In genomic region chrX:129433461-129433860, GRCh38 we compare ENCODE assay signal across 18 cellular contexts.
A peak's percentile ranks its signal among the peaks of the same experiment; 100 is the strongest.
DNase-seq lines count a peak whose midpoint lies in the region; ATAC-seq, FAIRE-seq and TF ChIP-seq lines count a peak whose summit lies in the region.
"Had no signal": no experiment of that assay in that cellular context is flagged by ENCODE, and none has a peak within 500 bp of the region (broad histone marks: within the 10 kb centered on the region; RNA-seq: fewer than 3 reads in every experiment).

No MANE protein-coding gene starts in this region.

- no peaks in the 10 kb centered on the region for H3K27me3 ChIP-seq in HepG2 (ENCODE audit: control insufficient read depth in 1 of 2, insufficient read depth in 2 of 2, low read length in 2 of 2)

- H4K20me1 ChIP-seq in HepG2 (ENCODE audit: insufficient read depth, low read length) = peaks cover 4% of the 10 kb centered on the region; the same call in 1 of the 2 replicates

- H2AFZ ChIP-seq in HepG2 (ENCODE audit: low read length) = no peak overlapping the region
- H2AFZ ChIP-seq: GM23248 had no signal

- WGBS in HepG2 (ENCODE audit: low lambda C conversion rate) = 45% methylated on average over 2 of the region's 2 CpGs

- H3K9me3 ChIP-seq in HepG2 (ENCODE audit: low read length) = no peaks in the 10 kb centered on the region
- H3K9me3 ChIP-seq: A549, HAP-1 had no signal

- intact Hi-C loops in HepG2 (cut with micrococcal nuclease; ENCODE audit: unreplicated experiment) = no loop called here

- peaks cover 0 to 4% of the 10 kb centered on the region in 2 experiments; a peak in 2 of 5 replicates for H3K36me3 ChIP-seq in HepG2 (replicated peaks in 1 of 2; ENCODE audit: control insufficient read depth in 1 of 2, insufficient read depth in 2 of 2, low read length in 2 of 2)
- H3K36me3 ChIP-seq: HAP-1 had no signal

- peak overlapping the region; percentile 72; the same call in 1 of the 2 replicates for H3K27ac ChIP-seq in C4-2B
- H3K27ac ChIP-seq in HepG2 (ENCODE audit: extremely low read length, insufficient read depth, low read length) = peak overlapping the region; percentile 33
- H3K27ac ChIP-seq: A549, GM23248, HL-60 had no signal

- TF ChIP-seq CTCF in C4-2B (conservative IDR thresholded peaks at IDR 0.05) (no peak), HepG2 (CRISPR knock-in tag; IDR thresholded peaks at IDR 0.05) (no peak)

- in situ Hi-C loops in HepG2 (cut with HindIII; ENCODE audit: extremely low pct_ligation_motif_present, low pct_unique_long_range_greater_than_20kb) = no loop called here

- ATAC-seq in HepG2 (peak; percentile 63), HG02852 (IDR thresholded peaks at IDR 0.05; ENCODE audit: unreplicated experiment) (no peak)
- ATAC-seq: A549; CD8-positive, alpha-beta T cell; K562 had no signal

- POLR2A ChIA-PET in HepG2 (lab: Yijun Ruan, JAX) = no interaction called here

- H3K79me2 ChIP-seq in HepG2 (ENCODE audit: insufficient read depth, low read length) = no peaks in the 10 kb centered on the region

- peak; percentile 73 for FAIRE-seq in HepG2 (lab: Jason Lieb, UNC)
- FAIRE-seq: G401.6, GM12891, GM19239, K562 had no signal

- TF ChIP-seq POLR2A in HepG2 (IDR thresholded peaks at IDR 0.05; ENCODE audit: insufficient read depth in 1 of 2, low read depth in 2 of 2, low read length in 2 of 2) = no peak

- peak; percentile 1 for DNase-seq in NCI-H69 (lab: John Stamatoyannopoulos, UW)
- DNase-seq in HepG2 (ENCODE audit: low spot score) = peak; percentile 6
- DNase-seq in NOMO-1 (lab: John Stamatoyannopoulos, UW; ENCODE audit: unreplicated experiment in 2 of 2) = no peak
- no peak for DNase-seq in NCI-H1694 (lab: John Stamatoyannopoulos, UW)
- DNase-seq: AML-193; Calu3; CD8-positive, alpha-beta T cell; GM23248; IMR-90 had no signal

- no peak overlapping the region for H3K4me2 ChIP-seq in HepG2 (ENCODE audit: low read depth, low read length)
- H3K4me2 ChIP-seq: A549 had no signal

- no peak overlapping the region for H3K4me3 ChIP-seq in HepG2 (replicated peaks in 1 of 3; ENCODE audit: insufficient read depth in 1 of 3, low read depth in 2 of 3, low read length in 3 of 3)
- H3K4me3 ChIP-seq: A549, GM23248, HAP-1, K562 had no signal

- no peak for TF ChIP-seq RAD21 in HepG2 (CRISPR knock-in tag; IDR thresholded peaks at IDR 0.05)

- no peak for TF ChIP-seq EP300 in HepG2 (IDR thresholded peaks at IDR 0.05; ENCODE audit: low read depth in 2 of 2, low read length in 2 of 2)
- TF ChIP-seq EP300 in HepG2 (CRISPR knock-in tag; IDR thresholded peaks at IDR 0.05; ENCODE audit: borderline replicate concordance) = no peak

- CTCF ChIA-PET in HepG2 (lab: Yijun Ruan, JAX; ENCODE audit: low intra/inter-chr PET ratio, low total read pairs) = no interaction called here

- H3K4me1 ChIP-seq in HepG2 (ENCODE audit: insufficient read depth, low read length) = peaks cover 30% of the 10 kb centered on the region
- H3K4me1 ChIP-seq: A549, HAP-1 had no signal

- no peak overlapping the region for H3K9ac ChIP-seq in HepG2 (ENCODE audit: insufficient read depth, low read depth, low read length)
- H3K9ac ChIP-seq: GM23248 had no signal

- BruUV-seq in HepG2 (replicated peaks; lab: Mats Ljungman, UMichigan) = no TSS peak

TF ChIP-seq in HepG2, 621 proteins besides CTCF, POLR2A, EP300 and RAD21:
- TF ChIP-seq ZNF574 (CRISPR knock-in tag; IDR thresholded peaks at IDR 0.05) = no peak
- TF ChIP-seq TAF1 (CRISPR knock-in tag; IDR thresholded peaks at IDR 0.05) = no peak
- TF ChIP-seq GABPB1 (CRISPR knock-in tag; IDR thresholded peaks at IDR 0.05) = no peak
- TF ChIP-seq, protein P1, sequence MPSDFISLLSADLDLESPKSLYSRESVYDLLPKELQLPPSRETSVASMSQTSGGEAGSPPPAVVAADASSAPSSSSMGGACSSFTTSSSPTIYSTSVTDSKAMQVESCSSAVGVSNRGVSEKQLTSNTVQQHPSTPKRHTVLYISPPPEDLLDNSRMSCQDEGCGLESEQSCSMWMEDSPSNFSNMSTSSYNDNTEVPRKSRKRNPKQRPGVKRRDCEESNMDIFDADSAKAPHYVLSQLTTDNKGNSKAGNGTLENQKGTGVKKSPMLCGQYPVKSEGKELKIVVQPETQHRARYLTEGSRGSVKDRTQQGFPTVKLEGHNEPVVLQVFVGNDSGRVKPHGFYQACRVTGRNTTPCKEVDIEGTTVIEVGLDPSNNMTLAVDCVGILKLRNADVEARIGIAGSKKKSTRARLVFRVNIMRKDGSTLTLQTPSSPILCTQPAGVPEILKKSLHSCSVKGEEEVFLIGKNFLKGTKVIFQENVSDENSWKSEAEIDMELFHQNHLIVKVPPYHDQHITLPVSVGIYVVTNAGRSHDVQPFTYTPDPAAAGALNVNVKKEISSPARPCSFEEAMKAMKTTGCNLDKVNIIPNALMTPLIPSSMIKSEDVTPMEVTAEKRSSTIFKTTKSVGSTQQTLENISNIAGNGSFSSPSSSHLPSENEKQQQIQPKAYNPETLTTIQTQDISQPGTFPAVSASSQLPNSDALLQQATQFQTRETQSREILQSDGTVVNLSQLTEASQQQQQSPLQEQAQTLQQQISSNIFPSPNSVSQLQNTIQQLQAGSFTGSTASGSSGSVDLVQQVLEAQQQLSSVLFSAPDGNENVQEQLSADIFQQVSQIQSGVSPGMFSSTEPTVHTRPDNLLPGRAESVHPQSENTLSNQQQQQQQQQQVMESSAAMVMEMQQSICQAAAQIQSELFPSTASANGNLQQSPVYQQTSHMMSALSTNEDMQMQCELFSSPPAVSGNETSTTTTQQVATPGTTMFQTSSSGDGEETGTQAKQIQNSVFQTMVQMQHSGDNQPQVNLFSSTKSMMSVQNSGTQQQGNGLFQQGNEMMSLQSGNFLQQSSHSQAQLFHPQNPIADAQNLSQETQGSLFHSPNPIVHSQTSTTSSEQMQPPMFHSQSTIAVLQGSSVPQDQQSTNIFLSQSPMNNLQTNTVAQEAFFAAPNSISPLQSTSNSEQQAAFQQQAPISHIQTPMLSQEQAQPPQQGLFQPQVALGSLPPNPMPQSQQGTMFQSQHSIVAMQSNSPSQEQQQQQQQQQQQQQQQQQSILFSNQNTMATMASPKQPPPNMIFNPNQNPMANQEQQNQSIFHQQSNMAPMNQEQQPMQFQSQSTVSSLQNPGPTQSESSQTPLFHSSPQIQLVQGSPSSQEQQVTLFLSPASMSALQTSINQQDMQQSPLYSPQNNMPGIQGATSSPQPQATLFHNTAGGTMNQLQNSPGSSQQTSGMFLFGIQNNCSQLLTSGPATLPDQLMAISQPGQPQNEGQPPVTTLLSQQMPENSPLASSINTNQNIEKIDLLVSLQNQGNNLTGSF (CRISPR knock-in tag; IDR thresholded peaks at IDR 0.05) = no peak
- no peak for TF ChIP-seq NRL (CRISPR knock-in tag; IDR thresholded peaks at IDR 0.05; ENCODE audit: borderline replicate concordance)
- no peak for TF ChIP-seq NFYC (CRISPR knock-in tag; IDR thresholded peaks at IDR 0.05)
- peak; percentile 83; the same call in 1 of the 2 replicates for TF ChIP-seq ZNF441 (CRISPR knock-in tag; IDR thresholded peaks at IDR 0.05; ENCODE audit: borderline replicate concordance)
- TF ChIP-seq ZNF17 (CRISPR knock-in tag; IDR thresholded peaks at IDR 0.05) = no peak
- no peak for TF ChIP-seq MAZ (IDR thresholded peaks at IDR 0.05; ENCODE audit: borderline replicate concordance, low read depth, low read length)
- no peak for TF ChIP-seq MAZ (CRISPR knock-in tag; IDR thresholded peaks at IDR 0.05; ENCODE audit: low read depth)
- TF ChIP-seq ZNF331 (CRISPR knock-in tag; IDR thresholded peaks at IDR 0.05) = no peak
- no peak for TF ChIP-seq ZNF232 (CRISPR knock-in tag; IDR thresholded peaks at IDR 0.05; ENCODE audit: borderline replicate concordance)
- no peak for TF ChIP-seq ZNF740 (CRISPR knock-in tag; IDR thresholded peaks at IDR 0.05)
- no peak for TF ChIP-seq POLR2G (IDR thresholded peaks at IDR 0.05; ENCODE audit: low read depth, low read length)
- no peak for TF ChIP-seq ZNF589 (CRISPR knock-in tag; conservative IDR thresholded peaks at IDR 0.05)
- no peak for TF ChIP-seq NBN (conservative IDR thresholded peaks at IDR 0.05)
- TF ChIP-seq KDM1A (CRISPR knock-in tag; IDR thresholded peaks at IDR 0.05) = no peak
- 0 out of 2 replicates have a peak, but pooled peaks have one; percentile 40 for TF ChIP-seq FOXA3 (CRISPR knock-in tag; IDR thresholded peaks at IDR 0.05)
- TF ChIP-seq RBM22 (optimal IDR thresholded peaks at IDR 0.05; ENCODE audit: low read length) = peak; percentile 31
- no peak for TF ChIP-seq ZNF225 (CRISPR knock-in tag; IDR thresholded peaks at IDR 0.05)
- no peak for TF ChIP-seq ZNF570 (CRISPR knock-in tag; IDR thresholded peaks at IDR 0.05; ENCODE audit: borderline replicate concordance)
- no peak for TF ChIP-seq ZNF382 (CRISPR knock-in tag; IDR thresholded peaks at IDR 0.05; ENCODE audit: borderline replicate concordance)
- no peak for TF ChIP-seq ZBTB7A (CRISPR knock-in tag; IDR thresholded peaks at IDR 0.05)

Comparison
In these comparisons a context has a peak if more than half of its experiments do, and no peak if none do; other contexts are left out.
1. DNase-seq: peak in NCI-H69 (single experiment) and HepG2 (single experiment); none in NOMO-1 (0 of 2) and NCI-H1694 (single experiment).